Comparison of ENCODE assay signal across 8 cellular contexts in the genomic region with DNA sequence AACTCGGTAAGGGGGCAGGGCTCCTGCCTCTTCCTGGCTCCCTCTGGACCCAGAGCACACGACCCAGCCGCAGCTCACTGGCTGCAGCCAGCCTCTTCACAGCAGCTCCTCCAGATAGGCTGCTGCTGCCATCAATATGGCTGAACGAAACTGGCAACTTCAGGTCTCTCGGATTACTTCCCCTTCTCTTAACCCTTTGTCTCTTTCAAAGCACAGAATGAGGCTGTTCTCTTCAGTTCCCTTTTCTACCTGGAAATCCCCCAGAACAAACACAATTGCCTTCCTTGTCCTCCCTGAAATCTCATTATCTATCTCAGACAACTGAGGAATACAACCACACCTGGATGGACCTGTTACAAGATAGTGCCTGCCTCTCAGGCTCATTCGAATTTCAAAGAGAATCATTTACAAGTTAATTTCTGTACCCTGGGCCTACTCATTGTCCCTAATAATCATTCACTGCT.
A peak's percentile ranks its signal among the peaks of the same experiment; 100 is the strongest.
DNase-seq lines count a peak whose midpoint lies in the region; ATAC-seq and TF ChIP-seq lines count a peak whose summit lies in the region.

No MANE protein-coding gene starts in this region.

- no peak for TF ChIP-seq EP300 in transverse colon (IDR thresholded peaks at IDR 0.05; ENCODE audit: low read depth)

- H3K4me1 ChIP-seq in DOHH2 (ENCODE audit: control insufficient read depth, low read length) (peaks cover 13% of the 10 kb centered on the region), OCI-LY3 (ENCODE audit: low read length) (peaks cover 29% of the 10 kb centered on the region), transverse colon (peaks cover 0 to 7% (median 0%) of the 10 kb centered on the region in 4 donors)

- peak overlapping the region; percentile 53; the same call in 1 of the 2 replicates for H3K9ac ChIP-seq in OCI-LY3 (ENCODE audit: low read length)

- TF ChIP-seq CTCF in DOHH2 (IDR thresholded peaks at IDR 0.05; ENCODE audit: low read depth, low read length, poor library complexity, severe bottlenecking) (no peak), OCI-LY3 (IDR thresholded peaks at IDR 0.05; ENCODE audit: low read depth, low read length) (no peak), transverse colon (IDR thresholded peaks at IDR 0.05) (no peak)

- DNase-seq in transverse colon: no peak
- no peak for DNase-seq in GF-D8 (lab: John Stamatoyannopoulos, UW)
- DNase-seq in stimulated activated CD4-positive, alpha-beta T cell treated with anti-CD3 and anti-CD28 coated beads, Interleukin-4, amount 100 ng/mL, for 24 hours: no peak

- no peaks in the 10 kb centered on the region for H3K9me3 ChIP-seq in DOHH2 (ENCODE audit: control insufficient read depth, insufficient read depth, low read length)
- H3K9me3 ChIP-seq in OCI-LY3 (ENCODE audit: insufficient read depth, low read length): no peaks in the 10 kb centered on the region
- H3K9me3 ChIP-seq in transverse colon: no peaks in the 10 kb centered on the region

- H3K79me2 ChIP-seq in DOHH2 (ENCODE audit: control insufficient read depth, low read length) (no peaks in the 10 kb centered on the region), OCI-LY3 (ENCODE audit: low read length) (no peaks in the 10 kb centered on the region)

- no peaks in the 10 kb centered on the region for H3K36me3 ChIP-seq in DOHH2 (ENCODE audit: control insufficient read depth, low read length)
- peaks cover 8% of the 10 kb centered on the region for H3K36me3 ChIP-seq in OCI-LY3 (replicated peaks; ENCODE audit: low read depth, low read length)
- H3K36me3 ChIP-seq in transverse colon: no peaks in the 10 kb centered on the region

- H2AFZ ChIP-seq in OCI-LY3 (ENCODE audit: low read depth, low read length): no peak overlapping the region; the same call in 1 of the 2 replicates

- H3K9me2 ChIP-seq in DOHH2 (replicated peaks; ENCODE audit: control insufficient read depth, low read length): no peaks in the 10 kb centered on the region

- peak; percentile 99 for ATAC-seq in GM19452 (IDR thresholded peaks at IDR 0.05; ENCODE audit: unreplicated experiment)
- peak; percentile 97 for ATAC-seq in HG03060 (IDR thresholded peaks at IDR 0.05; ENCODE audit: low read depth, unreplicated experiment)
- ATAC-seq in SK-N-SH treated with all-trans-retinoic acid at 6 μM for 48 hours: no peak

- H3K4me3 ChIP-seq in DOHH2 (ENCODE audit: low read length): peak overlapping the region; percentile 24
- peak overlapping the region; percentile 56 for H3K4me3 ChIP-seq in OCI-LY3 (ENCODE audit: low read length)
- H3K4me3 ChIP-seq in transverse colon: no peak overlapping the region

- H3K4me2 ChIP-seq in DOHH2 (ENCODE audit: low read length) (peak overlapping the region; percentile 44), OCI-LY3 (ENCODE audit: low read length) (peak overlapping the region; percentile 73)

- no peaks in the 10 kb centered on the region for H3F3A ChIP-seq in DOHH2 (ENCODE audit: control insufficient read depth, insufficient read depth)

- H4K20me1 ChIP-seq in DOHH2 (ENCODE audit: control insufficient read depth, insufficient read depth, low read depth, low read length) (no peaks in the 10 kb centered on the region), OCI-LY3 (ENCODE audit: insufficient read depth, low read length) (no peaks in the 10 kb centered on the region)

- 67 to 69% methylated on average over 3 to 6 of the region's 6 CpGs for WGBS in transverse colon (ENCODE audit: low coverage in 1 of 2), 2 donors

- TF ChIP-seq POLR2A in transverse colon (IDR thresholded peaks at IDR 0.05): no peak

- peak overlapping the region; percentile 27; the same call in 1 of the 2 replicates for H3K27ac ChIP-seq in DOHH2 (ENCODE audit: low read depth, low read length)
- H3K27ac ChIP-seq in OCI-LY3 (ENCODE audit: low read length): peak overlapping the region; percentile 73
- H3K27ac ChIP-seq in transverse colon: no peak overlapping the region

- intact Hi-C loops in transverse colon (cut with DNase I; ENCODE audit: low total_unique reads): no loop called here

- no peaks in the 10 kb centered on the region for H3K27me3 ChIP-seq in DOHH2 (ENCODE audit: control insufficient read depth, low read length)
- no peaks in the 10 kb centered on the region for H3K27me3 ChIP-seq in OCI-LY3 (ENCODE audit: low read depth, low read length)
- no peaks in the 10 kb centered on the region for H3K27me3 ChIP-seq in transverse colon

- in situ Hi-C loops in transverse colon (cut with MboI; ENCODE audit: low pct_ligation_motif_present in 1 of 4, low pct_unique_long_range_greater_than_20kb in 1 of 4, low sequenced_read_pairs in 3 of 4): no loop called here

TF ChIP-seq in SK-N-SH treated with all-trans-retinoic acid at 6 μM for 48 hours, 23 proteins besides CTCF, POLR2A, EP300 and RAD21:
- no peak for TF ChIP-seq PPARA (CRISPR knock-in tag; IDR thresholded peaks at IDR 0.05; ENCODE audit: borderline replicate concordance)
- TF ChIP-seq ZNF8 (CRISPR knock-in tag; IDR thresholded peaks at IDR 0.05): no peak
- no peak for TF ChIP-seq ZNF70 (CRISPR knock-in tag; IDR thresholded peaks at IDR 0.05)
- no peak for TF ChIP-seq BACH2 (CRISPR knock-in tag; IDR thresholded peaks at IDR 0.05; ENCODE audit: borderline replicate concordance)
- TF ChIP-seq ISL1 (CRISPR knock-in tag; IDR thresholded peaks at IDR 0.05): no peak
- TF ChIP-seq OSR1 (CRISPR knock-in tag; IDR thresholded peaks at IDR 0.05): no peak
- no peak for TF ChIP-seq SNAI2 (CRISPR knock-in tag; IDR thresholded peaks at IDR 0.05)
- TF ChIP-seq ZFP3 (CRISPR knock-in tag; IDR thresholded peaks at IDR 0.05): no peak
- no peak for TF ChIP-seq ZFP30 (CRISPR knock-in tag; IDR thresholded peaks at IDR 0.05)
- TF ChIP-seq, protein P1, sequence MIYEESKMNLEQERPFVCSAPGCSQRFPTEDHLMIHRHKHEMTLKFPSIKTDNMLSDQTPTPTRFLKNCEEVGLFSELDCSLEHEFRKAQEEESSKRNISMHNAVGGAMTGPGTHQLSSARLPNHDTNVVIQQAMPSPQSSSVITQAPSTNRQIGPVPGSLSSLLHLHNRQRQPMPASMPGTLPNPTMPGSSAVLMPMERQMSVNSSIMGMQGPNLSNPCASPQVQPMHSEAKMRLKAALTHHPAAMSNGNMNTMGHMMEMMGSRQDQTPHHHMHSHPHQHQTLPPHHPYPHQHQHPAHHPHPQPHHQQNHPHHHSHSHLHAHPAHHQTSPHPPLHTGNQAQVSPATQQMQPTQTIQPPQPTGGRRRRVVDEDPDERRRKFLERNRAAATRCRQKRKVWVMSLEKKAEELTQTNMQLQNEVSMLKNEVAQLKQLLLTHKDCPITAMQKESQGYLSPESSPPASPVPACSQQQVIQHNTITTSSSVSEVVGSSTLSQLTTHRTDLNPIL (CRISPR knock-in tag; IDR thresholded peaks at IDR 0.05; ENCODE audit: low read depth): no peak
- TF ChIP-seq, protein P2, sequence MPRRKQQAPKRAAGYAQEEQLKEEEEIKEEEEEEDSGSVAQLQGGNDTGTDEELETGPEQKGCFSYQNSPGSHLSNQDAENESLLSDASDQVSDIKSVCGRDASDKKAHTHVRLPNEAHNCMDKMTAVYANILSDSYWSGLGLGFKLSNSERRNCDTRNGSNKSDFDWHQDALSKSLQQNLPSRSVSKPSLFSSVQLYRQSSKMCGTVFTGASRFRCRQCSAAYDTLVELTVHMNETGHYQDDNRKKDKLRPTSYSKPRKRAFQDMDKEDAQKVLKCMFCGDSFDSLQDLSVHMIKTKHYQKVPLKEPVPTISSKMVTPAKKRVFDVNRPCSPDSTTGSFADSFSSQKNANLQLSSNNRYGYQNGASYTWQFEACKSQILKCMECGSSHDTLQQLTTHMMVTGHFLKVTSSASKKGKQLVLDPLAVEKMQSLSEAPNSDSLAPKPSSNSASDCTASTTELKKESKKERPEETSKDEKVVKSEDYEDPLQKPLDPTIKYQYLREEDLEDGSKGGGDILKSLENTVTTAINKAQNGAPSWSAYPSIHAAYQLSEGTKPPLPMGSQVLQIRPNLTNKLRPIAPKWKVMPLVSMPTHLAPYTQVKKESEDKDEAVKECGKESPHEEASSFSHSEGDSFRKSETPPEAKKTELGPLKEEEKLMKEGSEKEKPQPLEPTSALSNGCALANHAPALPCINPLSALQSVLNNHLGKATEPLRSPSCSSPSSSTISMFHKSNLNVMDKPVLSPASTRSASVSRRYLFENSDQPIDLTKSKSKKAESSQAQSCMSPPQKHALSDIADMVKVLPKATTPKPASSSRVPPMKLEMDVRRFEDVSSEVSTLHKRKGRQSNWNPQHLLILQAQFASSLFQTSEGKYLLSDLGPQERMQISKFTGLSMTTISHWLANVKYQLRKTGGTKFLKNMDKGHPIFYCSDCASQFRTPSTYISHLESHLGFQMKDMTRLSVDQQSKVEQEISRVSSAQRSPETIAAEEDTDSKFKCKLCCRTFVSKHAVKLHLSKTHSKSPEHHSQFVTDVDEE (CRISPR knock-in tag; IDR thresholded peaks at IDR 0.05): no peak
- no peak for TF ChIP-seq RARB (CRISPR knock-in tag; IDR thresholded peaks at IDR 0.05)
- TF ChIP-seq ESRRG (CRISPR knock-in tag; IDR thresholded peaks at IDR 0.05): no peak
- TF ChIP-seq, protein P3, sequence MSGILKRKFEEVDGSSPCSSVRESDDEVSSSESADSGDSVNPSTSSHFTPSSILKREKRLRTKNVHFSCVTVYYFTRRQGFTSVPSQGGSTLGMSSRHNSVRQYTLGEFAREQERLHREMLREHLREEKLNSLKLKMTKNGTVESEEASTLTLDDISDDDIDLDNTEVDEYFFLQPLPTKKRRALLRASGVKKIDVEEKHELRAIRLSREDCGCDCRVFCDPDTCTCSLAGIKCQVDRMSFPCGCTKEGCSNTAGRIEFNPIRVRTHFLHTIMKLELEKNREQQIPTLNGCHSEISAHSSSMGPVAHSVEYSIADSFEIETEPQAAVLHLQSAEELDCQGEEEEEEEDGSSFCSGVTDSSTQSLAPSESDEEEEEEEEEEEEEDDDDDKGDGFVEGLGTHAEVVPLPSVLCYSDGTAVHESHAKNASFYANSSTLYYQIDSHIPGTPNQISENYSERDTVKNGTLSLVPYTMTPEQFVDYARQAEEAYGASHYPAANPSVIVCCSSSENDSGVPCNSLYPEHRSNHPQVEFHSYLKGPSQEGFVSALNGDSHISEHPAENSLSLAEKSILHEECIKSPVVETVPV (CRISPR knock-in tag; IDR thresholded peaks at IDR 0.05): no peak
- TF ChIP-seq TOX (CRISPR knock-in tag; IDR thresholded peaks at IDR 0.05; ENCODE audit: borderline replicate concordance): no peak
- no peak for TF ChIP-seq CSDC2 (CRISPR knock-in tag; IDR thresholded peaks at IDR 0.05)
- TF ChIP-seq ARNTL (CRISPR knock-in tag; IDR thresholded peaks at IDR 0.05; ENCODE audit: borderline replicate concordance, low read depth): no peak
- TF ChIP-seq ZC3H10 (CRISPR knock-in tag; IDR thresholded peaks at IDR 0.05): no peak
- no peak for TF ChIP-seq TCF4 (CRISPR knock-in tag; IDR thresholded peaks at IDR 0.05; ENCODE audit: borderline replicate concordance)

Comparison
In these comparisons a context has a peak if more than half of its experiments do, and no peak if none do; other contexts are left out.
1. H3K27ac ChIP-seq: peak in DOHH2 (single experiment) and OCI-LY3 (single experiment); none in transverse colon (0 of 4).
2. H3K4me3 ChIP-seq: peak in DOHH2 (single experiment) and OCI-LY3 (single experiment); none in transverse colon (0 of 4).